Comparison of ENCODE assay signal across 1 cellular context in genomic region chr17:81242421-81243332, GRCh38.
TF ChIP-seq lines count a peak whose summit lies in the region.

No MANE protein-coding gene starts in this region.

TF ChIP-seq in Ishikawa, 13 proteins besides CTCF, POLR2A, EP300 and RAD21 (continued from another document):
- TF ChIP-seq REST (IDR thresholded peaks at IDR 0.05; ENCODE audit: low read depth) = peak; percentile 52; the same call in 1 of the 2 replicates
